In genomic region chr18:23422751-23423418, GRCh38 we compare ENCODE assay signal across 9 cellular contexts. TPM values are rescaled to one million over a fixed set of nuclear protein-coding genes. Genes with fewer than 3 reads are reported as not detected.
A peak's percentile ranks its signal among the peaks of the same experiment; 100 is the strongest.
DNase-seq lines count a peak whose midpoint lies in the region; ATAC-seq and TF ChIP-seq lines count a peak whose summit lies in the region.
"Had no signal": no experiment of that assay in that cellular context is flagged by ENCODE, and none has a peak within 500 bp of the region (broad histone marks: within the 10 kb centered on the region; RNA-seq: fewer than 3 reads in every experiment).

No MANE protein-coding gene starts in this region.

- no peaks in the 10 kb centered on the region for H3K9me3 ChIP-seq in OCI-LY1 (ENCODE audit: low read length)
- H3K9me3 ChIP-seq: suprapubic skin had no signal

- no peaks in the 10 kb centered on the region for H4K20me1 ChIP-seq in OCI-LY1 (ENCODE audit: insufficient read depth, low read length)

- H3K9me3 Mint-ChIP-seq in stimulated activated effector memory CD8-positive, alpha-beta T cell treated with anti-CD3 and anti-CD28 coated beads, Interleukin-12 subunit alpha, Interleukin-12 subunit beta, amount 100 ng/mL, for 72 hours, result no peaks in the 10 kb centered on the region
- H3K9me3 Mint-ChIP-seq in endothelial cell (ENCODE audit: unreplicated experiment), result no peaks in the 10 kb centered on the region

- peak overlapping the region; percentile 5; the same call in 1 of the 2 replicates for H3K9ac ChIP-seq in OCI-LY1 (ENCODE audit: low read length)

- no peak overlapping the region for H2AFZ ChIP-seq in OCI-LY1 (ENCODE audit: low read length)

- no peaks in the 10 kb centered on the region for H3K27me3 Mint-ChIP-seq in endothelial cell (ENCODE audit: unreplicated experiment)

- H3K4me2 ChIP-seq in OCI-LY1 (ENCODE audit: low read length), result peak overlapping the region; percentile 57

- ATAC-seq in GM19438 (IDR thresholded peaks at IDR 0.05; ENCODE audit: low read depth, unreplicated experiment), result peak; percentile 94
- ATAC-seq in HG03280 (IDR thresholded peaks at IDR 0.05; ENCODE audit: unreplicated experiment), result peak; percentile 80
- ATAC-seq in stimulated activated effector memory CD8-positive, alpha-beta T cell treated with anti-CD3 and anti-CD28 coated beads, Interleukin-12 subunit alpha, Interleukin-12 subunit beta, amount 100 ng/mL, for 72 hours, result peak; percentile 96

- no peaks in the 10 kb centered on the region for H3K9me2 ChIP-seq in OCI-LY1 (ENCODE audit: low read depth, low read length)

- TF ChIP-seq CTCF in OCI-LY1 (IDR thresholded peaks at IDR 0.05; ENCODE audit: low read length) (peak; percentile 24; the same call in 1 of the 2 replicates), fibroblast of mammary gland (conservative IDR thresholded peaks at IDR 0.05; ENCODE audit: control insufficient read depth, insufficient read depth, low read depth, low read length) (no peak), endothelial cell (IDR thresholded peaks at IDR 0.05; ENCODE audit: unreplicated experiment) (no peak)

- H3F3A ChIP-seq in OCI-LY1 (ENCODE audit: insufficient read depth, low read length), result no peaks in the 10 kb centered on the region

- peak; percentile 45 for DNase-seq in Daoy (ENCODE audit: low read depth)
- DNase-seq in fibroblast of mammary gland (ENCODE audit: low read depth), result peak; percentile 57
- DNase-seq in stimulated activated effector memory CD8-positive, alpha-beta T cell treated with anti-CD3 and anti-CD28 coated beads, Interleukin-12 subunit alpha, Interleukin-12 subunit beta, amount 100 ng/mL, for 72 hours (ENCODE audit: low spot score in 2 of 2), result peak in 1 of 2 donors; percentile 61
- no peak for DNase-seq in endothelial cell (ENCODE audit: low spot score)
- DNase-seq in central memory CD4-positive, alpha-beta T cell, result no peak

- peak overlapping the region; percentile 84 for H3K27ac ChIP-seq in OCI-LY1 (ENCODE audit: low read depth, low read length, poor library complexity, severe bottlenecking)
- H3K27ac ChIP-seq: suprapubic skin had no signal

- H3K27me3 ChIP-seq in OCI-LY1 (ENCODE audit: insufficient read depth, low read length), result no peaks in the 10 kb centered on the region
- H3K27me3 ChIP-seq: suprapubic skin had no signal

- H3K4me1 ChIP-seq in OCI-LY1 (ENCODE audit: insufficient read depth, low read length, severe bottlenecking), result peaks cover 23% of the 10 kb centered on the region
- H3K4me1 ChIP-seq: suprapubic skin had no signal

- H3K79me2 ChIP-seq in OCI-LY1 (ENCODE audit: insufficient read depth, low read length), result no peaks in the 10 kb centered on the region

- no peak overlapping the region for H3K27ac Mint-ChIP-seq in stimulated activated effector memory CD8-positive, alpha-beta T cell treated with anti-CD3 and anti-CD28 coated beads, Interleukin-12 subunit alpha, Interleukin-12 subunit beta, amount 100 ng/mL, for 72 hours
- H3K27ac Mint-ChIP-seq in endothelial cell (ENCODE audit: unreplicated experiment), result no peak overlapping the region

- H3K4me3 ChIP-seq in OCI-LY1 (ENCODE audit: low read depth, low read length, poor library complexity, severe bottlenecking) (peak overlapping the region; percentile 2), fibroblast of mammary gland (ENCODE audit: control insufficient read depth, low read depth, low read length) (no peak overlapping the region)
- H3K4me3 ChIP-seq: suprapubic skin had no signal

- no peaks in the 10 kb centered on the region for H3K36me3 Mint-ChIP-seq in stimulated activated effector memory CD8-positive, alpha-beta T cell treated with anti-CD3 and anti-CD28 coated beads, Interleukin-12 subunit alpha, Interleukin-12 subunit beta, amount 100 ng/mL, for 72 hours
- peaks cover 13% of the 10 kb centered on the region for H3K36me3 Mint-ChIP-seq in endothelial cell (ENCODE audit: low read depth, unreplicated experiment)

- no peaks in the 10 kb centered on the region for H3K36me3 ChIP-seq in OCI-LY1 (ENCODE audit: insufficient read depth, low read length)
- H3K36me3 ChIP-seq: suprapubic skin had no signal

- H3K4me3 Mint-ChIP-seq in stimulated activated effector memory CD8-positive, alpha-beta T cell treated with anti-CD3 and anti-CD28 coated beads, Interleukin-12 subunit alpha, Interleukin-12 subunit beta, amount 100 ng/mL, for 72 hours, result peak overlapping the region; percentile 48
- no peak overlapping the region for H3K4me3 Mint-ChIP-seq in endothelial cell (ENCODE audit: unreplicated experiment)

- peaks cover 24% of the 10 kb centered on the region for H3K4me1 Mint-ChIP-seq in stimulated activated effector memory CD8-positive, alpha-beta T cell treated with anti-CD3 and anti-CD28 coated beads, Interleukin-12 subunit alpha, Interleukin-12 subunit beta, amount 100 ng/mL, for 72 hours
- H3K4me1 Mint-ChIP-seq in endothelial cell (ENCODE audit: unreplicated experiment), result no peaks in the 10 kb centered on the region

RNA-seq across cellular contexts. Expression of gene RIOK3, which starts 30.2 kb away (rescaled TPM):
- total RNA-seq in Daoy (2014; rRNA removed; shearing (Covaris generic)), result 46.6 and 48.7 TPM in 2 replicates
- 69.7 TPM for total RNA-seq in endothelial cell (ENCODE audit: unreplicated experiment)

Comparison
In these comparisons a context has a peak if more than half of its experiments do, and no peak if none do; other contexts are left out.
1. DNase-seq: peak in Daoy (single experiment) and fibroblast of mammary gland (single experiment); none in endothelial cell (single experiment) and central memory CD4-positive, alpha-beta T cell (single experiment).
2. Peak in every context shown above with its lines, with median percentiles within 50 percentile points of each other: ATAC-seq.